Comparison of ENCODE assay signal across 26 cellular contexts in the genomic region with DNA sequence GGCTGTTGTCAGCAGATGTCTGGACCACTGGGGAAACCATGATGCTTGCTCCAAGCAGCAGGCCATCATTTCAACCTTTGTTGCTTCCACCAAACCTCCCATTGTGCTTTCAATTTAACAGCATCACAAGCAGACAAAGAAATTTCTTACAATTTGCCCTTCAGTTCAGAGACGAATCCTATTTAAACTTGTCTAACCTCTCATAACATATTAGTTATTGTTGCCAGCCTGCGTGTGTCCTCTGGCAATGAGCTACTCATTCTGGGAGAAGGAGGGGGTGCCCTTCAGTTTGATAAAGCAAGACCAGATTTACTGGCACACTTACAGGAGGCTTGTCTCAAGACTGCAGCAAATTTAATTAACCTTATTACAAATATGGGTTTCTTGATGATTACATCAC.
"Had no signal": no experiment of that assay in that cellular context is flagged by ENCODE, and none has a peak within 500 bp of the region (broad histone marks: within the 10 kb centered on the region; RNA-seq: fewer than 3 reads in every experiment).

No MANE protein-coding gene starts in this region.

- H3K4me1 ChIP-seq: colonic mucosa, esophagus squamous epithelium, foreskin keratinocyte, gastrocnemius medialis, heart left ventricle had no signal

- H3K9me3 ChIP-seq: colonic mucosa, esophagus squamous epithelium, gastrocnemius medialis, heart left ventricle had no signal

- H3K36me3 ChIP-seq: colonic mucosa, esophagus squamous epithelium, gastrocnemius medialis, heart left ventricle had no signal

- H3K27me3 ChIP-seq: colonic mucosa, esophagus squamous epithelium, foreskin keratinocyte, gastrocnemius medialis, heart left ventricle had no signal

- H3K4me3 Mint-ChIP-seq: activated CD4-positive, alpha-beta memory T cell treated with anti-CD3 and anti-CD28 coated beads, Interleukin-2, amount 10 ng/mL, durations not matched to agents 7 days and 5 days; activated CD4-positive, alpha-beta T cell treated with anti-CD3 and anti-CD28 coated beads, Interleukin-2, amount 10 ng/mL, durations not matched to agents 7 days and 5 days; activated naive CD8-positive, alpha-beta T cell; activated T-cell treated with anti-CD3 and anti-CD28 coated beads, Interleukin-2, amount 50 U/mL, for 4 hours; activated T-helper 17 cell treated with anti-CD3 and anti-CD28 coated beads, Interleukin-2, amount 50 U/mL, for 72 hours; WTC11 had no signal

- DNase-seq: activated CD4-positive, alpha-beta memory T cell treated with anti-CD3 and anti-CD28 coated beads, Interleukin-2, amount 10 ng/mL, durations not matched to agents 7 days and 5 days; activated CD4-positive, alpha-beta T cell treated with anti-CD3 and anti-CD28 coated beads for 1 hour; activated CD4-positive, alpha-beta T cell treated with anti-CD3 and anti-CD28 coated beads for 4 hours; activated CD4-positive, alpha-beta T cell treated with anti-CD3 and anti-CD28 coated beads, Interleukin-2, amount 10 ng/mL, durations not matched to agents 7 days and 5 days; activated CD4-positive, alpha-beta T cell treated with anti-CD3 and anti-CD28 coated beads, Interleukin-2, amount 50 U/mL, for 4 hours; activated effector memory CD4-positive, alpha-beta T cell treated with Interleukin-2 at 50 U/mL for 16 hours; activated gamma-delta T cell treated with Interleukin-2 at 50 U/mL for 16 hours; activated naive CD4-positive, alpha-beta T cell treated with anti-CD3 and anti-CD28 coated beads, Interleukin-2, amount 50 U/mL, for 16 hours; activated naive CD4-positive, alpha-beta T cell treated with Interleukin-2 at 50 U/mL for 16 hours; activated T-cell treated with anti-CD3 and anti-CD28 coated beads, Interleukin-2, amount 50 U/mL, for 4 hours; amniotic stem cell; anterior cingulate cortex; caudate nucleus; colonic mucosa; effector CD8-positive, alpha-beta T cell; esophagus squamous epithelium; gastrocnemius medialis; glutamatergic neuron; heart left ventricle; T-helper 2 cell had no signal

- H3K9me3 Mint-ChIP-seq: activated CD4-positive, alpha-beta memory T cell treated with anti-CD3 and anti-CD28 coated beads, Interleukin-2, amount 10 ng/mL, durations not matched to agents 7 days and 5 days; activated CD4-positive, alpha-beta T cell treated with anti-CD3 and anti-CD28 coated beads, Interleukin-2, amount 10 ng/mL, durations not matched to agents 7 days and 5 days; WTC11 had no signal

- H3K4me3 ChIP-seq: colonic mucosa, esophagus squamous epithelium, gastrocnemius medialis, heart left ventricle had no signal

- H3K36me3 Mint-ChIP-seq: activated naive CD8-positive, alpha-beta T cell; WTC11 had no signal

- H3K27ac Mint-ChIP-seq: activated CD4-positive, alpha-beta memory T cell treated with anti-CD3 and anti-CD28 coated beads, Interleukin-2, amount 10 ng/mL, durations not matched to agents 7 days and 5 days; activated CD4-positive, alpha-beta T cell treated with anti-CD3 and anti-CD28 coated beads, Interleukin-2, amount 10 ng/mL, durations not matched to agents 7 days and 5 days; activated naive CD8-positive, alpha-beta T cell; activated T-helper 17 cell treated with anti-CD3 and anti-CD28 coated beads, Interleukin-2, amount 50 U/mL, for 72 hours; WTC11 had no signal

- H3K4me1 Mint-ChIP-seq: activated CD4-positive, alpha-beta memory T cell treated with anti-CD3 and anti-CD28 coated beads, Interleukin-2, amount 10 ng/mL, durations not matched to agents 7 days and 5 days; activated CD4-positive, alpha-beta T cell treated with anti-CD3 and anti-CD28 coated beads, Interleukin-2, amount 10 ng/mL, durations not matched to agents 7 days and 5 days; activated T-helper 17 cell treated with anti-CD3 and anti-CD28 coated beads, Interleukin-2, amount 50 U/mL, for 72 hours; WTC11 had no signal

- H3K27me3 Mint-ChIP-seq: activated CD4-positive, alpha-beta memory T cell treated with anti-CD3 and anti-CD28 coated beads, Interleukin-2, amount 10 ng/mL, durations not matched to agents 7 days and 5 days; activated CD4-positive, alpha-beta T cell treated with anti-CD3 and anti-CD28 coated beads, Interleukin-2, amount 10 ng/mL, durations not matched to agents 7 days and 5 days; activated naive CD8-positive, alpha-beta T cell; activated T-helper 17 cell treated with anti-CD3 and anti-CD28 coated beads, Interleukin-2, amount 50 U/mL, for 72 hours had no signal

- ATAC-seq: activated T-cell treated with anti-CD3 and anti-CD28 coated beads, Interleukin-2, amount 50 U/mL, for 4 hours; activated T-helper 17 cell treated with anti-CD3 and anti-CD28 coated beads, Interleukin-2, amount 50 U/mL, for 72 hours; gastrocnemius medialis; heart left ventricle; WTC11 had no signal

- H3K27ac ChIP-seq: colonic mucosa, epithelial cell of prostate, esophagus squamous epithelium, foreskin keratinocyte, gastrocnemius medialis, heart left ventricle, VCaP had no signal
